Comparison of ENCODE assay signal across 10 cellular contexts in the genomic region with DNA sequence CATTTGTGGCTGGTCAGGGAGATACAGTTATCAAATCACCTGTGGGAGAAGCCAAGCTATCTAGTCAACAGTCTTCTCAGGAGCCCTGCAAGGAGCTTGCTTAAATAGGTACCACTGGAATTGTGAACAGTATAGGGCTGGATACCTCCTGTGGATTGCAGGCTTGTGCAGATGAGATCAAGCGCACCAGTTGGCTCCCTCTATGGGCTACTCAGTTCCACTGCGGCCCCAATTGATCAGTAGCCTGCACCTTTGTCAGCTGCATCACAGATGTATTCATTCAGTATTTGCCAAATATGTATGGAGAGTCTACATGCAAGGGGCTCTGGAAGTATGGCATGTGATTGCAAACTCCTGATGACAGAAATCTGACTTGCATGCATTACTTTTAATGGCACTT. TPM values are rescaled to one million over a fixed set of nuclear protein-coding genes. Genes with fewer than 3 reads are reported as not detected.
DNase-seq lines count a peak whose midpoint lies in the region; TF ChIP-seq lines count a peak whose summit lies in the region.
"Had no signal": no experiment of that assay in that cellular context is flagged by ENCODE, and none has a peak within 500 bp of the region (broad histone marks: within the 10 kb centered on the region; RNA-seq: fewer than 3 reads in every experiment).

No MANE protein-coding gene starts in this region.

- H3K27ac ChIP-seq in tibial nerve: no peak overlapping the region

- no peak overlapping the region for H3K4me3 ChIP-seq in astrocyte of the spinal cord (ENCODE audit: low read depth, low read length)
- H3K4me3 ChIP-seq in tibial nerve: no peak overlapping the region

- H3K36me3 ChIP-seq in tibial nerve: no peaks in the 10 kb centered on the region

- no peak for TF ChIP-seq POLR2A in tibial nerve (IDR thresholded peaks at IDR 0.05)

- DNase-seq in GM13976 (ENCODE audit: low spot score) (peak; percentile 6), HT-29 (ENCODE audit: low spot score) (peak; percentile 38), astrocyte of the spinal cord (ENCODE audit: low read depth, low spot score) (peak; percentile 5), myocyte (ENCODE audit: low read depth) (peak; percentile 13), tibial nerve (ENCODE audit: low spot score in 2 of 2) (no peak), NCI-H1930 (lab: John Stamatoyannopoulos, UW) (no peak), C1 segment of cervical spinal cord (lab: John Stamatoyannopoulos, UW) (no peak)
- DNase-seq in activated effector memory CD4-positive, alpha-beta T cell treated with Interleukin-2 at 50 U/mL for 16 hours: no peak

- no peaks in the 10 kb centered on the region for H3K9me3 ChIP-seq in tibial nerve

- TF ChIP-seq CTCF in GM13976 (IDR thresholded peaks at IDR 0.05; ENCODE audit: borderline replicate concordance, control extremely low read depth, extremely low read depth, insufficient read depth, missing control alignments): no peak
- TF ChIP-seq CTCF in astrocyte of the spinal cord (IDR thresholded peaks at IDR 0.05; ENCODE audit: low read depth, low read length): peak; percentile 67
- peak in 2 of 5 experiments; percentile 11 to 17 for TF ChIP-seq CTCF in tibial nerve (IDR thresholded peaks at IDR 0.05)

- no peaks in the 10 kb centered on the region for H3K4me1 ChIP-seq in tibial nerve

- no peak for TF ChIP-seq EP300 in tibial nerve (IDR thresholded peaks at IDR 0.05)

- peaks cover 0 to 22% of the 10 kb centered on the region in 2 donors for H3K27me3 ChIP-seq in tibial nerve

- in situ Hi-C loops in GM13976 (cut with MboI; ENCODE audit: low sequenced_read_pairs, unreplicated experiment) (no loop called here), astrocyte of the spinal cord (cut with HindIII; ENCODE audit: low sequenced_read_pairs) (no loop called here)

- WGBS in tibial nerve, 2 donors: 32 to 39% methylated on average over 2 of the region's 2 CpGs

RNA-seq across cellular contexts. Expression of gene TEX13A, which starts 28.6 kb away (rescaled TPM):
- not detected in 2 replicates for total RNA-seq in HT-29 (2014; rRNA removed; shearing (Covaris generic))
- total RNA-seq in myocyte (not detected in 2 replicates), tibial nerve (not detected)
- not detected for polyA plus RNA-seq in myocyte (2012)
- total RNA-seq: mononuclear cell, subcutaneous adipose tissue had no signal

Comparison
In these comparisons a context has a peak if more than half of its experiments do, and no peak if none do; other contexts are left out.
1. DNase-seq: peak in GM13976 (single experiment), HT-29 (single experiment), astrocyte of the spinal cord (single experiment) and myocyte (single experiment); none in tibial nerve (0 of 2), NCI-H1930 (0 of 2), C1 segment of cervical spinal cord (0 of 14) and activated effector memory CD4-positive, alpha-beta T cell treated with Interleukin-2 at 50 U/mL for 16 hours (single experiment).